In the genomic region with DNA sequence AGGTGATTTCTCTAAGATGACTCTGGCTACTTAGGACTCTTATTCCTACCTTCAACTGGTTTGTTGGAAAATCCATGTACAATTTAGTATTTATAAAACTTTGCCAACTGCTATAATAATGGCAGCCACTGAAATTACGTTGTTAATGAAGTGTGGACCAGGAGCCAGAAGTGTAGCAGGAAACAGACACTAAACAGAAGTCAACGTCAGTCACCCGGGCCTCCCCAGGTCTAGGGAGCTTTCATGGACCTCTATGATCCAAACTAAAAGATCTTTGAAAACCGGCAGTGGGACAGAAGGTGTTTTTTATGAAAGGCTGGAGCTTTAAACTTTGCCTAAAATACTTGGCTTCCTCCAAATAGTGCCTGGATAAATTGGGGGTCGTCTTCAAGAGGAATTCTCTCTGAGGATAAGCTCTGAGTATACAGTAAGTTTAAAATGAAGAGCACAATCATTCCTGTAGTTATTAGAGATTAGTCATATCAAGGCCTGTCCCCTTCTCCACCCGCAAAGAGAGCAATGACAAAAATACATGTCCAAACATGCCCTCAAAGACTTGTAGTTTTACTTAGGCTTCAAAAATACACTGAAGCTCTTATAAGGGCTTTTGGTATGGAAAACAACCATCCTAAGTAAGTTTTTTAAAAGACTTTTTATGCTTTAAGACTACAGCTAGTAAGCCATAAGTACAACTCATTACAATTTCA, we compare ENCODE assay signal across 1 cellular context.
TF ChIP-seq lines count a peak whose summit lies in the region.

No MANE protein-coding gene starts in this region.

TF ChIP-seq in GM12878, 131 proteins besides CTCF, POLR2A, EP300 and RAD21 (continued from another document):
- TF ChIP-seq, protein P1, sequence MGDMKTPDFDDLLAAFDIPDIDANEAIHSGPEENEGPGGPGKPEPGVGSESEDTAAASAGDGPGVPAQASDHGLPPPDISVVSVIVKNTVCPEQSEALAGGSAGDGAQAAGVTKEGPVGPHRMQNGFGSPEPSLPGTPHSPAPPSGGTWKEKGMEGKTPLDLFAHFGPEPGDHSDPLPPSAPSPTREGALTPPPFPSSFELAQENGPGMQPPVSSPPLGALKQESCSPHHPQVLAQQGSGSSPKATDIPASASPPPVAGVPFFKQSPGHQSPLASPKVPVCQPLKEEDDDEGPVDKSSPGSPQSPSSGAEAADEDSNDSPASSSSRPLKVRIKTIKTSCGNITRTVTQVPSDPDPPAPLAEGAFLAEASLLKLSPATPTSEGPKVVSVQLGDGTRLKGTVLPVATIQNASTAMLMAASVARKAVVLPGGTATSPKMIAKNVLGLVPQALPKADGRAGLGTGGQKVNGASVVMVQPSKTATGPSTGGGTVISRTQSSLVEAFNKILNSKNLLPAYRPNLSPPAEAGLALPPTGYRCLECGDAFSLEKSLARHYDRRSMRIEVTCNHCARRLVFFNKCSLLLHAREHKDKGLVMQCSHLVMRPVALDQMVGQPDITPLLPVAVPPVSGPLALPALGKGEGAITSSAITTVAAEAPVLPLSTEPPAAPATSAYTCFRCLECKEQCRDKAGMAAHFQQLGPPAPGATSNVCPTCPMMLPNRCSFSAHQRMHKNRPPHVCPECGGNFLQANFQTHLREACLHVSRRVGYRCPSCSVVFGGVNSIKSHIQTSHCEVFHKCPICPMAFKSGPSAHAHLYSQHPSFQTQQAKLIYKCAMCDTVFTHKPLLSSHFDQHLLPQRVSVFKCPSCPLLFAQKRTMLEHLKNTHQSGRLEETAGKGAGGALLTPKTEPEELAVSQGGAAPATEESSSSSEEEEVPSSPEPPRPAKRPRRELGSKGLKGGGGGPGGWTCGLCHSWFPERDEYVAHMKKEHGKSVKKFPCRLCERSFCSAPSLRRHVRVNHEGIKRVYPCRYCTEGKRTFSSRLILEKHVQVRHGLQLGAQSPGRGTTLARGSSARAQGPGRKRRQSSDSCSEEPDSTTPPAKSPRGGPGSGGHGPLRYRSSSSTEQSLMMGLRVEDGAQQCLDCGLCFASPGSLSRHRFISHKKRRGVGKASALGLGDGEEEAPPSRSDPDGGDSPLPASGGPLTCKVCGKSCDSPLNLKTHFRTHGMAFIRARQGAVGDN (IDR thresholded peaks at IDR 0.05) = 0 out of 2 replicates have a peak, but pooled peaks have one; percentile 45
- TF ChIP-seq, protein P2, sequence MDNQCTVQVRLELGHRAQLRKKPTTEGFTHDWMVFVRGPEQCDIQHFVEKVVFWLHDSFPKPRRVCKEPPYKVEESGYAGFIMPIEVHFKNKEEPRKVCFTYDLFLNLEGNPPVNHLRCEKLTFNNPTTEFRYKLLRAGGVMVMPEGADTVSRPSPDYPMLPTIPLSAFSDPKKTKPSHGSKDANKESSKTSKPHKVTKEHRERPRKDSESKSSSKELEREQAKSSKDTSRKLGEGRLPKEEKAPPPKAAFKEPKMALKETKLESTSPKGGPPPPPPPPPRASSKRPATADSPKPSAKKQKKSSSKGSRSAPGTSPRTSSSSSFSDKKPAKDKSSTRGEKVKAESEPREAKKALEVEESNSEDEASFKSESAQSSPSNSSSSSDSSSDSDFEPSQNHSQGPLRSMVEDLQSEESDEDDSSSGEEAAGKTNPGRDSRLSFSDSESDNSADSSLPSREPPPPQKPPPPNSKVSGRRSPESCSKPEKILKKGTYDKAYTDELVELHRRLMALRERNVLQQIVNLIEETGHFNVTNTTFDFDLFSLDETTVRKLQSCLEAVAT (IDR thresholded peaks at IDR 0.05) = no peak
- TF ChIP-seq, protein P3, sequence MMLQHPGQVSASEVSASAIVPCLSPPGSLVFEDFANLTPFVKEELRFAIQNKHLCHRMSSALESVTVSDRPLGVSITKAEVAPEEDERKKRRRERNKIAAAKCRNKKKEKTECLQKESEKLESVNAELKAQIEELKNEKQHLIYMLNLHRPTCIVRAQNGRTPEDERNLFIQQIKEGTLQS (IDR thresholded peaks at IDR 0.05; ENCODE audit: borderline replicate concordance, extremely low read depth, low read depth, low read length) = no peak
- no peak for TF ChIP-seq SREBF1 (IDR thresholded peaks at IDR 0.05; ENCODE audit: low read length)
- no peak for TF ChIP-seq LARP7 (IDR thresholded peaks at IDR 0.05)
- TF ChIP-seq EED (IDR thresholded peaks at IDR 0.05; ENCODE audit: low read depth) = peak; percentile 73
- TF ChIP-seq, protein P4, sequence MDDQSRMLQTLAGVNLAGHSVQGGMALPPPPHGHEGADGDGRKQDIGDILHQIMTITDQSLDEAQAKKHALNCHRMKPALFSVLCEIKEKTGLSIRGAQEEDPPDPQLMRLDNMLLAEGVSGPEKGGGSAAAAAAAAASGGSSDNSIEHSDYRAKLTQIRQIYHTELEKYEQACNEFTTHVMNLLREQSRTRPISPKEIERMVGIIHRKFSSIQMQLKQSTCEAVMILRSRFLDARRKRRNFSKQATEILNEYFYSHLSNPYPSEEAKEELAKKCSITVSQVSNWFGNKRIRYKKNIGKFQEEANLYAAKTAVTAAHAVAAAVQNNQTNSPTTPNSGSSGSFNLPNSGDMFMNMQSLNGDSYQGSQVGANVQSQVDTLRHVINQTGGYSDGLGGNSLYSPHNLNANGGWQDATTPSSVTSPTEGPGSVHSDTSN (IDR thresholded peaks at IDR 0.05; ENCODE audit: insufficient replicate concordance, low read depth, low read length) = peak; percentile 58
- peak; percentile 34; the same call in 1 of the 2 replicates for TF ChIP-seq ASH2L (IDR thresholded peaks at IDR 0.05; ENCODE audit: borderline replicate concordance, low read depth)
- no peak for TF ChIP-seq WRNIP1 (IDR thresholded peaks at IDR 0.05; ENCODE audit: borderline replicate concordance, low read depth, low read length)
- no peak for TF ChIP-seq NRF1 (conservative IDR thresholded peaks at IDR 0.05; ENCODE audit: low read depth, low read length)
- TF ChIP-seq, protein P5, sequence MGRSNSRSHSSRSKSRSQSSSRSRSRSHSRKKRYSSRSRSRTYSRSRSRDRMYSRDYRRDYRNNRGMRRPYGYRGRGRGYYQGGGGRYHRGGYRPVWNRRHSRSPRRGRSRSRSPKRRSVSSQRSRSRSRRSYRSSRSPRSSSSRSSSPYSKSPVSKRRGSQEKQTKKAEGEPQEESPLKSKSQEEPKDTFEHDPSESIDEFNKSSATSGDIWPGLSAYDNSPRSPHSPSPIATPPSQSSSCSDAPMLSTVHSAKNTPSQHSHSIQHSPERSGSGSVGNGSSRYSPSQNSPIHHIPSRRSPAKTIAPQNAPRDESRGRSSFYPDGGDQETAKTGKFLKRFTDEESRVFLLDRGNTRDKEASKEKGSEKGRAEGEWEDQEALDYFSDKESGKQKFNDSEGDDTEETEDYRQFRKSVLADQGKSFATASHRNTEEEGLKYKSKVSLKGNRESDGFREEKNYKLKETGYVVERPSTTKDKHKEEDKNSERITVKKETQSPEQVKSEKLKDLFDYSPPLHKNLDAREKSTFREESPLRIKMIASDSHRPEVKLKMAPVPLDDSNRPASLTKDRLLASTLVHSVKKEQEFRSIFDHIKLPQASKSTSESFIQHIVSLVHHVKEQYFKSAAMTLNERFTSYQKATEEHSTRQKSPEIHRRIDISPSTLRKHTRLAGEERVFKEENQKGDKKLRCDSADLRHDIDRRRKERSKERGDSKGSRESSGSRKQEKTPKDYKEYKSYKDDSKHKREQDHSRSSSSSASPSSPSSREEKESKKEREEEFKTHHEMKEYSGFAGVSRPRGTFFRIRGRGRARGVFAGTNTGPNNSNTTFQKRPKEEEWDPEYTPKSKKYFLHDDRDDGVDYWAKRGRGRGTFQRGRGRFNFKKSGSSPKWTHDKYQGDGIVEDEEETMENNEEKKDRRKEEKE (IDR thresholded peaks at IDR 0.05) = no peak
- TF ChIP-seq BHLHE40 (IDR thresholded peaks at IDR 0.05; ENCODE audit: borderline replicate concordance in 1 of 2, low read depth in 2 of 2, low read length in 1 of 2) = no peak
- TF ChIP-seq, protein P6, sequence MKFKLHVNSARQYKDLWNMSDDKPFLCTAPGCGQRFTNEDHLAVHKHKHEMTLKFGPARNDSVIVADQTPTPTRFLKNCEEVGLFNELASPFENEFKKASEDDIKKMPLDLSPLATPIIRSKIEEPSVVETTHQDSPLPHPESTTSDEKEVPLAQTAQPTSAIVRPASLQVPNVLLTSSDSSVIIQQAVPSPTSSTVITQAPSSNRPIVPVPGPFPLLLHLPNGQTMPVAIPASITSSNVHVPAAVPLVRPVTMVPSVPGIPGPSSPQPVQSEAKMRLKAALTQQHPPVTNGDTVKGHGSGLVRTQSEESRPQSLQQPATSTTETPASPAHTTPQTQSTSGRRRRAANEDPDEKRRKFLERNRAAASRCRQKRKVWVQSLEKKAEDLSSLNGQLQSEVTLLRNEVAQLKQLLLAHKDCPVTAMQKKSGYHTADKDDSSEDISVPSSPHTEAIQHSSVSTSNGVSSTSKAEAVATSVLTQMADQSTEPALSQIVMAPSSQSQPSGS (IDR thresholded peaks at IDR 0.05; ENCODE audit: low read length) = peak; percentile 84
- no peak for TF ChIP-seq CBX5 (IDR thresholded peaks at IDR 0.05; ENCODE audit: low read depth)
- no peak for TF ChIP-seq STAT1 (conservative IDR thresholded peaks at IDR 0.05)
- TF ChIP-seq, protein P7, sequence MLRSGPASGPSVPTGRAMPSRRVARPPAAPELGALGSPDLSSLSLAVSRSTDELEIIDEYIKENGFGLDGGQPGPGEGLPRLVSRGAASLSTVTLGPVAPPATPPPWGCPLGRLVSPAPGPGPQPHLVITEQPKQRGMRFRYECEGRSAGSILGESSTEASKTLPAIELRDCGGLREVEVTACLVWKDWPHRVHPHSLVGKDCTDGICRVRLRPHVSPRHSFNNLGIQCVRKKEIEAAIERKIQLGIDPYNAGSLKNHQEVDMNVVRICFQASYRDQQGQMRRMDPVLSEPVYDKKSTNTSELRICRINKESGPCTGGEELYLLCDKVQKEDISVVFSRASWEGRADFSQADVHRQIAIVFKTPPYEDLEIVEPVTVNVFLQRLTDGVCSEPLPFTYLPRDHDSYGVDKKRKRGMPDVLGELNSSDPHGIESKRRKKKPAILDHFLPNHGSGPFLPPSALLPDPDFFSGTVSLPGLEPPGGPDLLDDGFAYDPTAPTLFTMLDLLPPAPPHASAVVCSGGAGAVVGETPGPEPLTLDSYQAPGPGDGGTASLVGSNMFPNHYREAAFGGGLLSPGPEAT (IDR thresholded peaks at IDR 0.05; ENCODE audit: low read depth) = peak; percentile 44; the same call in 1 of the 2 replicates
- peak; percentile 46; the same call in 1 of the 2 replicates for TF ChIP-seq BACH1 (IDR thresholded peaks at IDR 0.05; ENCODE audit: borderline replicate concordance)
